Comparison of ENCODE assay signal across 22 cellular contexts in genomic region chr3:64104006-64104405, GRCh38.
DNase-seq lines count a peak whose midpoint lies in the region; ATAC-seq, FAIRE-seq and TF ChIP-seq lines count a peak whose summit lies in the region.
"Had no signal": no experiment of that assay in that cellular context is flagged by ENCODE, and none has a peak within 500 bp of the region (broad histone marks: within the 10 kb centered on the region; RNA-seq: fewer than 3 reads in every experiment).

No MANE protein-coding gene starts in this region.

- no peak overlapping the region for H2AFZ ChIP-seq in IMR-90 (replicated peaks; ENCODE audit: low read length, poor library complexity)
- H2AFZ ChIP-seq: GM23248 had no signal

- H3K79me1 ChIP-seq in IMR-90 (ENCODE audit: low read depth in 1 of 2, low read length in 2 of 2): peaks cover 13 to 59% of the 10 kb centered on the region in 2 experiments

- peaks cover 20% of the 10 kb centered on the region for H3K36me3 ChIP-seq in IMR-90 (ENCODE audit: control insufficient read depth, insufficient read depth, low read length)
- H3K36me3 ChIP-seq in adrenal gland (replicated peaks in 1 of 2): no peaks in the 10 kb centered on the region

- no peak overlapping the region for H3K27ac Mint-ChIP-seq in Calu3 (ENCODE audit: unreplicated experiment)
- H3K27ac Mint-ChIP-seq: CD8-positive, alpha-beta memory T cell had no signal

- 83% methylated on average over 3 of the region's 3 CpGs for WGBS in A549 (ENCODE audit: missing lambda C conversion rate)
- no CpG with 5 or more reads among the region's 3 CpGs for WGBS in IMR-90 (ENCODE audit: extremely low coverage in 2 of 2, insufficient read length in 1 of 2), 2 experiments
- 56 to 78% (median 75%) methylated on average over 3 of the region's 3 CpGs for WGBS in adrenal gland, 4 donors

- H3K4me3 Mint-ChIP-seq in Calu3 (ENCODE audit: low read depth, unreplicated experiment): no peak overlapping the region
- H3K4me3 Mint-ChIP-seq: CD8-positive, alpha-beta memory T cell had no signal

- H2BK5ac ChIP-seq in IMR-90 (ENCODE audit: low read depth, low read length, poor library complexity, severe bottlenecking): peak overlapping the region; percentile 50

- no peaks in the 10 kb centered on the region for H3K27me3 Mint-ChIP-seq in Calu3 (ENCODE audit: unreplicated experiment)

- no peak for TF ChIP-seq CTCF in A549 (IDR thresholded peaks at IDR 0.05)
- no peak for TF ChIP-seq CTCF in IMR-90 (conservative IDR thresholded peaks at IDR 0.05; ENCODE audit: low read depth, low read length)
- no peak for TF ChIP-seq CTCF in Calu3 (IDR thresholded peaks at IDR 0.05; ENCODE audit: unreplicated experiment)
- TF ChIP-seq CTCF in adrenal gland (IDR thresholded peaks at IDR 0.05): no peak

- in situ Hi-C loops in IMR-90 (cut with MboI; ENCODE audit: low sequenced_read_pairs): no loop called here

- no peak overlapping the region for H4K8ac ChIP-seq in IMR-90 (ENCODE audit: low read depth in 2 of 2, low read length in 2 of 2)

- no peaks in the 10 kb centered on the region for H3K9me3 ChIP-seq in A549
- no peaks in the 10 kb centered on the region for H3K9me3 ChIP-seq in IMR-90 (ENCODE audit: control insufficient read depth, insufficient read depth, low read length)
- H3K9me3 ChIP-seq in adrenal gland (replicated peaks in 1 of 3): no peaks in the 10 kb centered on the region

- H3K4me1 ChIP-seq in A549 (peaks cover 27% of the 10 kb centered on the region), IMR-90 (ENCODE audit: control insufficient read depth, insufficient read depth, low read length) (peaks cover 8% of the 10 kb centered on the region), adrenal gland (replicated peaks in 1 of 2) (no peaks in the 10 kb centered on the region)

- ATAC-seq in A549: no peak
- no peak for ATAC-seq in IMR-90 (ENCODE audit: low read depth)
- ATAC-seq in SK-N-SH treated with all-trans-retinoic acid at 6 μM for 48 hours: 0 out of 3 replicates have a peak, but pooled peaks have one; percentile 41
- peak; percentile 98 for ATAC-seq in left colon
- ATAC-seq: HCT116 had no signal

- no peak overlapping the region for H2BK120ac ChIP-seq in IMR-90 (ENCODE audit: low read depth, low read length)

- no peak for TF ChIP-seq POLR2A in A549 (IDR thresholded peaks at IDR 0.05; ENCODE audit: low read length)
- no peak for TF ChIP-seq POLR2A in IMR-90 (IDR thresholded peaks at IDR 0.05; ENCODE audit: low read depth, low read length)
- TF ChIP-seq POLR2A in adrenal gland (IDR thresholded peaks at IDR 0.05): no peak

- no peaks in the 10 kb centered on the region for H3K9me3 Mint-ChIP-seq in Calu3 (ENCODE audit: low read depth, unreplicated experiment)
- H3K9me3 Mint-ChIP-seq: CD8-positive, alpha-beta memory T cell had no signal

- peak overlapping the region; percentile 40; the same call in 1 of the 2 replicates for H3K18ac ChIP-seq in IMR-90 (ENCODE audit: low read depth, low read length)

- TF ChIP-seq RAD21 in A549 (conservative IDR thresholded peaks at IDR 0.05 in 1 of 2, IDR thresholded peaks at IDR 0.05 in 1 of 2) (no peak), IMR-90 (IDR thresholded peaks at IDR 0.05; ENCODE audit: low read length) (no peak)

- no TSS peak for BruUV-seq in IMR-90 (replicated peaks; lab: Mats Ljungman, UMichigan)
- BruUV-seq in Calu3 (replicated peaks; lab: Mats Ljungman, UMichigan): no TSS peak

- H3K4me2 ChIP-seq in A549 (peak overlapping the region; percentile 46; the same call in 1 of the 3 replicates), IMR-90 (ENCODE audit: low read depth, low read length) (no peak overlapping the region)
- H3K4me2 ChIP-seq: BLaER1 treated with 17β-estradiol and CSF1 and Interleukin-3, amounts not matched to agents 10 nM and 100 nM; KMS-11 had no signal

- H3K9me1 ChIP-seq in IMR-90 (ENCODE audit: insufficient read depth, low read length): peaks cover 42% of the 10 kb centered on the region

- no peak overlapping the region for H3K4ac ChIP-seq in IMR-90 (ENCODE audit: low read depth, low read length)

- no peak overlapping the region for H2BK15ac ChIP-seq in IMR-90 (ENCODE audit: low read depth, low read length)

- H3K27me3 ChIP-seq in IMR-90 (ENCODE audit: control insufficient read depth, insufficient read depth, low read length) (no peaks in the 10 kb centered on the region), adrenal gland (no peaks in the 10 kb centered on the region)
- H3K27me3 ChIP-seq: BLaER1 treated with 17β-estradiol and CSF1 and Interleukin-3, amounts not matched to agents 10 nM and 100 nM had no signal

- no peak overlapping the region for H2AK5ac ChIP-seq in IMR-90 (ENCODE audit: low read depth, low read length)

- no peak for DNase-seq in A549 (ENCODE audit: low read depth in 1 of 2, low spot score in 1 of 2)
- no peak for DNase-seq in IMR-90
- peak in 1 of 2 donors; percentile 13 for DNase-seq in left colon
- no peak for DNase-seq in Calu3
- no peak for DNase-seq in activated effector memory CD4-positive, alpha-beta T cell treated with Interleukin-2 at 50 U/mL for 16 hours
- no peak for DNase-seq in adrenal gland
- no peak for DNase-seq in NCI-H1092 (lab: John Stamatoyannopoulos, UW)
- DNase-seq: CD8-positive, alpha-beta memory T cell; DMS 273 treated with DMSO at 0.1 percent for 48 hours; GDM1; NCI-H1048; NCI-H2081 treated with DMSO at 0.1 percent for 48 hours; NCI-H345; NCI-H526; RPMI8226 had no signal

- POLR2A ChIA-PET in A549 (lab: Yijun Ruan, JAX): no interaction called here
- POLR2A ChIA-PET in IMR-90 (lab: Charles Lee; ENCODE audit: unreplicated experiment): no interaction called here

- no peaks in the 10 kb centered on the region for H3K4me1 Mint-ChIP-seq in Calu3 (ENCODE audit: low read depth, unreplicated experiment)
- H3K4me1 Mint-ChIP-seq: CD8-positive, alpha-beta memory T cell had no signal

- H2BK20ac ChIP-seq in IMR-90 (ENCODE audit: low read depth, low read length): no peak overlapping the region

- CTCF ChIA-PET in A549 (lab: Yijun Ruan, JAX): interaction anchor here (1.0 kb wide), 1 partner anchor 32 kb away, joined by 3 read pairs; no protein-coding TSS in a partner anchor
- CTCF ChIA-PET in IMR-90 (lab: Yijun Ruan, JAX): interaction anchor here (0.6 kb wide), 1 partner anchor 67 kb away, joined by 4 read pairs; no protein-coding TSS in a partner anchor
- CTCF ChIA-PET in Calu3 (lab: Charles Lee): interaction anchor here (1.2 to 1.3 kb wide), 2 partner anchors 10 to 121 kb away, joined by 3 read pairs; no protein-coding TSS in a partner anchor

- H3K27ac ChIP-seq in A549 (peak overlapping the region in 1 of 2 experiments; percentile 69; a peak in 4 of 6 replicates), IMR-90 (ENCODE audit: insufficient read depth, low read length) (peak overlapping the region; percentile 16; the same call in 1 of the 2 replicates), adrenal gland (no peak overlapping the region)
- H3K27ac ChIP-seq: BLaER1 treated with 17β-estradiol and CSF1 and Interleukin-3, amounts not matched to agents 10 nM and 100 nM; GM23248; KMS-11 had no signal

- no peak overlapping the region for H3K9ac ChIP-seq in IMR-90 (ENCODE audit: low read depth, low read length)
- H3K9ac ChIP-seq: BLaER1 treated with 17β-estradiol and CSF1 and Interleukin-3, amounts not matched to agents 10 nM and 100 nM; GM23248; KMS-11 had no signal

- no peak for TF ChIP-seq EP300 in A549 (IDR thresholded peaks at IDR 0.05)

- H4K91ac ChIP-seq in IMR-90 (ENCODE audit: insufficient read depth, low read depth, low read length): no peak overlapping the region

- H4K5ac ChIP-seq in IMR-90 (ENCODE audit: low read depth, low read length): no peak overlapping the region; the same call in 1 of the 2 replicates

- no peak overlapping the region for H3K14ac ChIP-seq in IMR-90 (replicated peaks; ENCODE audit: low read depth, low read length)

- H3K4me3 ChIP-seq in A549 (no peak overlapping the region), IMR-90 (ENCODE audit: insufficient read depth, low read depth, low read length) (no peak overlapping the region), adrenal gland (no peak overlapping the region)
- H3K4me3 ChIP-seq: BLaER1 treated with 17β-estradiol and CSF1 and Interleukin-3, amounts not matched to agents 10 nM and 100 nM; GM12878; GM23248 had no signal

- intact Hi-C loops in IMR-90 (cut with micrococcal nuclease): no loop called here
- intact Hi-C loops in left colon (cut with DNase I, micrococcal nuclease): no loop called here
- intact Hi-C loops in Calu3 (cut with micrococcal nuclease; ENCODE audit: unreplicated experiment): no loop called here
- intact Hi-C loops in adrenal gland (cut with DNase I): no loop called here

- no peak overlapping the region for H3K56ac ChIP-seq in IMR-90 (ENCODE audit: extremely low read depth, insufficient read depth, low read length)

- no peak for FAIRE-seq in A549 (lab: Jason Lieb, UNC)
- FAIRE-seq: A204.1, GM12878 had no signal

- H3K36me3 Mint-ChIP-seq in Calu3 (ENCODE audit: insufficient read depth, unreplicated experiment): no peaks in the 10 kb centered on the region
- H3K36me3 Mint-ChIP-seq: CD8-positive, alpha-beta memory T cell had no signal

- H2AK9ac ChIP-seq in IMR-90 (replicated peaks; ENCODE audit: low read depth, low read length, poor library complexity): no peak overlapping the region

- peaks cover 15% of the 10 kb centered on the region; the same call in 1 of the 2 replicates for H4K20me1 ChIP-seq in IMR-90 (ENCODE audit: insufficient read depth, low read length)
- H4K20me1 ChIP-seq: BLaER1 treated with 17β-estradiol and CSF1 and Interleukin-3, amounts not matched to agents 10 nM and 100 nM had no signal

- no peak overlapping the region for H3K23ac ChIP-seq in IMR-90 (ENCODE audit: low read depth, low read length)

- dilution Hi-C loops in IMR-90 (cut with HindIII; ENCODE audit: low sequenced_read_pairs, unreplicated experiment): no loop called here

TF ChIP-seq in A549, 52 proteins besides CTCF, POLR2A, EP300 and RAD21 (continues in another document):
- TF ChIP-seq ZC3H11A (IDR thresholded peaks at IDR 0.05): no peak
- TF ChIP-seq POLR2AphosphoS2 (conservative IDR thresholded peaks at IDR 0.05; ENCODE audit: low read length): no peak

TF ChIP-seq in SK-N-SH treated with all-trans-retinoic acid at 6 μM for 48 hours, 23 proteins besides CTCF, POLR2A, EP300 and RAD21:
- no peak for TF ChIP-seq GLIS3 (CRISPR knock-in tag; IDR thresholded peaks at IDR 0.05)
- no peak for TF ChIP-seq CSDC2 (CRISPR knock-in tag; IDR thresholded peaks at IDR 0.05)
- TF ChIP-seq TCF4 (CRISPR knock-in tag; IDR thresholded peaks at IDR 0.05; ENCODE audit: borderline replicate concordance): peak; percentile 71; the same call in 1 of the 2 replicates

Comparison
In these comparisons a context has a peak if more than half of its experiments do, and no peak if none do; other contexts are left out.
1. ATAC-seq: peak in SK-N-SH treated with all-trans-retinoic acid at 6 μM for 48 hours (single experiment) and left colon (single experiment); none in A549 (0 of 2) and IMR-90 (single experiment).